ENCODE assay signal across 28 cellular contexts in the genomic region with DNA sequence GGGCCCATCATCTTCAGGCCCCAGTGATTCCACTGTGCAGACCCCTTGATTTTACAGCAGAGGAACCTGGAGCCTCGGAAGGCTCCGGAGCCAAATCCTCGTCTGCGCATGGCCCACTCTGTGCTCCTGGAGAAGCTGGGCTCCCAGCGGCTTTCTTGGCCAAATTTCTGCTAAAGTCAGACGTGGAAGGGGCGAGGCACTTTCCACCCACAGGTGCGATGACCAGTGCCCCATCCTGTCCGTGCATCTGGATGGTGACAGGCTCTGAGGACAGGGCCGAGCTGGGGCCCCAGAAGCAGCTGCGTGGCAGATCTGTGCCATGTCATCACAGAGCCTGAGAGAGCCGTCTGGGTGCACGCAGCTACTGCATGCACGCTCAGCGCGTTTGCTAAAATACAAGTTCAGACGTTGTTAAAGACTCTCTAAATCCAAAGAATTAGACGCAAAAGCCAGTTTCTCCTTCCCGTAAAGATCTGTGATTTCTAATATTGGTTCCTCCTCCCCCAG. TPM values are rescaled to one million over a fixed set of nuclear protein-coding genes. Genes with fewer than 3 reads are reported as not detected.
"Had no signal": no experiment of that assay in that cellular context is flagged by ENCODE, and none has a peak within 500 bp of the region (broad histone marks: within the 10 kb centered on the region; RNA-seq: fewer than 3 reads in every experiment).

No MANE protein-coding gene starts in this region.

- H3K27me3 ChIP-seq: body of pancreas, colonic mucosa, esophagus squamous epithelium, gastroesophageal sphincter had no signal

- H3K9me3 ChIP-seq: body of pancreas, colonic mucosa, esophagus squamous epithelium, gastroesophageal sphincter had no signal

- H3K4me3 ChIP-seq: body of pancreas, colonic mucosa, esophagus squamous epithelium, gastroesophageal sphincter had no signal

- FAIRE-seq: endometrium, endothelial cell of umbilical vein, TTC549 had no signal

- ATAC-seq: activated T-cell treated with anti-CD3 and anti-CD28 coated beads, Interleukin-2, amount 50 U/mL, for 4 hours; activated T-helper 17 cell treated with anti-CD3 and anti-CD28 coated beads, Interleukin-2, amount 50 U/mL, for 72 hours; body of pancreas; gastroesophageal sphincter; WTC11 had no signal

- DNase-seq: activated CD4-positive, alpha-beta memory T cell treated with anti-CD3 and anti-CD28 coated beads, Interleukin-2, amount 10 ng/mL, durations not matched to agents 7 days and 5 days; activated CD4-positive, alpha-beta T cell treated with anti-CD3 and anti-CD28 coated beads for 1 hour; activated CD4-positive, alpha-beta T cell treated with anti-CD3 and anti-CD28 coated beads for 4 hours; activated CD4-positive, alpha-beta T cell treated with anti-CD3 and anti-CD28 coated beads, Interleukin-2, amount 10 ng/mL, durations not matched to agents 7 days and 5 days; activated CD4-positive, alpha-beta T cell treated with anti-CD3 and anti-CD28 coated beads, Interleukin-2, amount 50 U/mL, for 4 hours; activated effector memory CD4-positive, alpha-beta T cell treated with Interleukin-2 at 50 U/mL for 16 hours; activated gamma-delta T cell treated with Interleukin-2 at 50 U/mL for 16 hours; activated naive CD4-positive, alpha-beta T cell treated with anti-CD3 and anti-CD28 coated beads, Interleukin-2, amount 50 U/mL, for 16 hours; activated naive CD4-positive, alpha-beta T cell treated with Interleukin-2 at 50 U/mL for 16 hours; activated T-cell treated with anti-CD3 and anti-CD28 coated beads, Interleukin-2, amount 50 U/mL, for 4 hours; amniotic stem cell; anterior cingulate cortex; body of pancreas; central memory CD4-positive, alpha-beta T cell; cerebellar nuclear complex; colonic mucosa; effector CD8-positive, alpha-beta T cell; esophagus squamous epithelium; foreskin melanocyte; T-helper 2 cell had no signal

- H3K4me1 ChIP-seq: body of pancreas, colonic mucosa, esophagus squamous epithelium, gastroesophageal sphincter had no signal

- H3K36me3 ChIP-seq: colonic mucosa, esophagus squamous epithelium had no signal

- H3K27ac ChIP-seq: body of pancreas, colonic mucosa, epithelial cell of prostate, esophagus squamous epithelium, gastroesophageal sphincter, VCaP had no signal

RNA-seq across cellular contexts. Expression of a gene that starts 57.2 kb away (rescaled TPM):
- total RNA-seq: endothelial cell of umbilical vein had no signal
